ENCODE assay signal across 12 cellular contexts in the genomic region with DNA sequence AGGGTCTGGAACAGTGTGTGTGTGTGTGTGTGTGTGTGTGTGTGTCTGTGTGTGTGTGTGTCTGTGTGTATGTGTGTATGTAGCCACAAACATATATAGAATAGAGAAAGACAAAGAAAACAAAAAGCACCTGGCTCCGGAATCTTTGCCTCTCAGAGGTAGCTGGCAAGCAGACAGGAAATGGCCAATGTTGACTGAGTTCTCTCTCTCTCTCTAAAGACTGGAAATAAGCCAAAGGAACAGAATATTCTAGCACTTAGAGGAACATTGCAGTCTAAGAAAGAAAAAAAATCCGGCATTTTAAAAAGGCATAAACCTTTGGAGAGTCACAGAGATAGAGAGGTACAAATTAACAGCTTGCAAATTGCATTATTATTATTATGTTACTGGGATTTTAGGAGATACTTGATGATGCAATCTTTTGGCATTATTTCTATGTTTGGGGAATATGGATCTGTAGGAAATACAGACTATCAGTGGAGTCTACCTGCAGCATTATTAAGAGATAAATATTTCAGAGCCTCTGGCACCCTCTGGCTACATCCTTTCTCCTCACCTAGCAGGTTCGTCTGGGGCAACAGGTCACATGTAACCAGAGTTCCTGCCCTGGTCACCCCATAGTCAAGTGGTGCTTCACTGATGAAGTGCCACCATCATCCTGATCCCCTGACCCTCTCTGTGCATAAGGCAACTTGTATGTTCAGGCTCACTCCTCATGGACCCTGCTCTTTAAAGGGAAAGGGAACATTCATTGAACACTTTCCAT.
DNase-seq lines count a peak whose midpoint lies in the region; ATAC-seq and TF ChIP-seq lines count a peak whose summit lies in the region.
"Had no signal": no experiment of that assay in that cellular context is flagged by ENCODE, and none has a peak within 500 bp of the region (broad histone marks: within the 10 kb centered on the region; RNA-seq: fewer than 3 reads in every experiment).

No MANE protein-coding gene starts in this region.

- H2AFZ ChIP-seq in PC-3 (ENCODE audit: low read length): no peak overlapping the region

- H3K4me2 ChIP-seq in PC-3 (ENCODE audit: low read length): no peak overlapping the region

- CTCF ChIA-PET in PC-3 (lab: Charles Lee): no interaction called here
- CTCF ChIA-PET in WTC11 (lab: Charles Lee): no interaction called here

- no peak overlapping the region for H3K9ac ChIP-seq in PC-3 (ENCODE audit: low read length)

- H3K4me1 Mint-ChIP-seq in WTC11: peaks cover 8% of the 10 kb centered on the region

- no peaks in the 10 kb centered on the region for H3K36me3 ChIP-seq in PC-3 (ENCODE audit: low read depth, low read length)
- H3K36me3 ChIP-seq in tibial artery: no peaks in the 10 kb centered on the region

- H3K36me3 Mint-ChIP-seq in WTC11: no peaks in the 10 kb centered on the region
- H3K36me3 Mint-ChIP-seq: activated CD4-positive, alpha-beta memory T cell treated with anti-CD3 and anti-CD28 coated beads for 36 hours had no signal

- no TSS peak for BruUV-seq in PC-3 (replicated peaks; lab: Mats Ljungman, UMichigan)

- no peak for TF ChIP-seq CTCF in PC-3 (conservative IDR thresholded peaks at IDR 0.05; ENCODE audit: low read depth, low read length)
- TF ChIP-seq CTCF in WTC11 (IDR thresholded peaks at IDR 0.05): no peak
- no peak for TF ChIP-seq CTCF in tibial artery (IDR thresholded peaks at IDR 0.05)

- DNase-seq in DMS153 (lab: John Stamatoyannopoulos, UW): peak; percentile 96
- peak; percentile 2 for DNase-seq in NCI-H128 (lab: John Stamatoyannopoulos, UW; ENCODE audit: unreplicated experiment)
- peak; percentile 46 for DNase-seq in PC-3
- no peak for DNase-seq in left lobe of liver (ENCODE audit: low spot score)
- no peak for DNase-seq in WTC11 (ENCODE audit: low spot score)
- DNase-seq in tibial artery: no peak
- no peak for DNase-seq in putamen (ENCODE audit: low spot score)
- DNase-seq: activated CD4-positive, alpha-beta memory T cell treated with anti-CD3 and anti-CD28 coated beads for 36 hours; activated naive CD4-positive, alpha-beta T cell; left ventricle myocardium superior had no signal

- POLR2A ChIA-PET in PC-3 (lab: Charles Lee; ENCODE audit: unreplicated experiment): no interaction called here
- POLR2A ChIA-PET in WTC11 (lab: Charles Lee): no interaction called here

- no peaks in the 10 kb centered on the region for H3K27me3 Mint-ChIP-seq in WTC11 (ENCODE audit: low read depth)
- H3K27me3 Mint-ChIP-seq: activated CD4-positive, alpha-beta memory T cell treated with anti-CD3 and anti-CD28 coated beads for 36 hours had no signal

- no peak overlapping the region for H3K27ac ChIP-seq in PC-3 (ENCODE audit: low read length)
- H3K27ac ChIP-seq in tibial artery: no peak overlapping the region

- H3K9me2 ChIP-seq in PC-3 (replicated peaks; ENCODE audit: low read length): no peaks in the 10 kb centered on the region

- H3K4me1 ChIP-seq in PC-3 (ENCODE audit: insufficient read depth, low read length): peaks cover 14% of the 10 kb centered on the region
- peaks cover 0 to 3% (median 0%) of the 10 kb centered on the region in 4 donors for H3K4me1 ChIP-seq in tibial artery

- intact Hi-C loops in PC-3 (cut with micrococcal nuclease): no loop called here
- intact Hi-C loops in tibial artery (cut with DNase I; ENCODE audit: low total_unique reads): no loop called here

- H4K20me1 ChIP-seq in PC-3 (ENCODE audit: low read length): no peaks in the 10 kb centered on the region

- no peak overlapping the region for H3K4me3 ChIP-seq in PC-3 (ENCODE audit: low read length)
- H3K4me3 ChIP-seq in tibial artery: no peak overlapping the region

- H3K9me3 Mint-ChIP-seq in WTC11: peaks cover 8% of the 10 kb centered on the region
- H3K9me3 Mint-ChIP-seq: activated CD4-positive, alpha-beta memory T cell treated with anti-CD3 and anti-CD28 coated beads for 36 hours had no signal

- H3F3A ChIP-seq in PC-3 (ENCODE audit: low read length, unreplicated experiment): no peaks in the 10 kb centered on the region

- H3K9me3 ChIP-seq in PC-3 (ENCODE audit: low read length): no peaks in the 10 kb centered on the region
- no peaks in the 10 kb centered on the region for H3K9me3 ChIP-seq in tibial artery

- H3K27me3 ChIP-seq in PC-3 (ENCODE audit: low read length): no peaks in the 10 kb centered on the region
- H3K27me3 ChIP-seq in tibial artery: no peaks in the 10 kb centered on the region

- ATAC-seq in PC-3 (peak; percentile 24), left lobe of liver (peak; percentile 83), WTC11 (no peak), HG02870 (IDR thresholded peaks at IDR 0.05; ENCODE audit: unreplicated experiment) (no peak)
- ATAC-seq: left ventricle myocardium superior had no signal

- no peak overlapping the region for H3K4me3 Mint-ChIP-seq in WTC11
- H3K4me3 Mint-ChIP-seq: activated CD4-positive, alpha-beta memory T cell treated with anti-CD3 and anti-CD28 coated beads for 36 hours; IgD-negative memory B cell had no signal

- no peak overlapping the region for H3K27ac Mint-ChIP-seq in WTC11
- H3K27ac Mint-ChIP-seq: activated CD4-positive, alpha-beta memory T cell treated with anti-CD3 and anti-CD28 coated beads for 36 hours; IgD-negative memory B cell had no signal

- no peaks in the 10 kb centered on the region for H3K79me2 ChIP-seq in PC-3 (ENCODE audit: low read length)

TF ChIP-seq in WTC11, 78 proteins besides CTCF, POLR2A, EP300 and RAD21 (continues in another document):
- TF ChIP-seq RORB (CRISPR knock-in tag; IDR thresholded peaks at IDR 0.05) (no peak), JAZF1 (CRISPR knock-in tag; IDR thresholded peaks at IDR 0.05) (no peak), SP1 (CRISPR knock-in tag; conservative IDR thresholded peaks at IDR 0.05) (no peak), ATF1 (CRISPR knock-in tag; IDR thresholded peaks at IDR 0.05) (no peak), ZNF416 (CRISPR knock-in tag; IDR thresholded peaks at IDR 0.05) (no peak), AFF4 (CRISPR knock-in tag; IDR thresholded peaks at IDR 0.05; ENCODE audit: borderline replicate concordance) (no peak), CREB1 (CRISPR knock-in tag; IDR thresholded peaks at IDR 0.05) (no peak), PRDM15 (CRISPR knock-in tag; IDR thresholded peaks at IDR 0.05) (no peak)
- TF ChIP-seq, protein P1, sequence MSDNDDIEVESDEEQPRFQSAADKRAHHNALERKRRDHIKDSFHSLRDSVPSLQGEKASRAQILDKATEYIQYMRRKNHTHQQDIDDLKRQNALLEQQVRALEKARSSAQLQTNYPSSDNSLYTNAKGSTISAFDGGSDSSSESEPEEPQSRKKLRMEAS (CRISPR knock-in tag; IDR thresholded peaks at IDR 0.05): no peak
- TF ChIP-seq, protein P2, sequence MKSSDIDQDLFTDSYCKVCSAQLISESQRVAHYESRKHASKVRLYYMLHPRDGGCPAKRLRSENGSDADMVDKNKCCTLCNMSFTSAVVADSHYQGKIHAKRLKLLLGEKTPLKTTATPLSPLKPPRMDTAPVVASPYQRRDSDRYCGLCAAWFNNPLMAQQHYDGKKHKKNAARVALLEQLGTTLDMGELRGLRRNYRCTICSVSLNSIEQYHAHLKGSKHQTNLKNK (CRISPR knock-in tag; IDR thresholded peaks at IDR 0.05): no peak

Comparison
In these comparisons a context has a peak if more than half of its experiments do, and no peak if none do; other contexts are left out.
1. DNase-seq: peak in DMS153 (single experiment), NCI-H128 (single experiment) and PC-3 (single experiment); none in left lobe of liver (single experiment), WTC11 (single experiment), tibial artery (0 of 2) and putamen (single experiment).
2. ATAC-seq: peak in PC-3 (single experiment) and left lobe of liver (single experiment); none in WTC11 (single experiment) and HG02870 (single experiment).